In the genomic region with DNA sequence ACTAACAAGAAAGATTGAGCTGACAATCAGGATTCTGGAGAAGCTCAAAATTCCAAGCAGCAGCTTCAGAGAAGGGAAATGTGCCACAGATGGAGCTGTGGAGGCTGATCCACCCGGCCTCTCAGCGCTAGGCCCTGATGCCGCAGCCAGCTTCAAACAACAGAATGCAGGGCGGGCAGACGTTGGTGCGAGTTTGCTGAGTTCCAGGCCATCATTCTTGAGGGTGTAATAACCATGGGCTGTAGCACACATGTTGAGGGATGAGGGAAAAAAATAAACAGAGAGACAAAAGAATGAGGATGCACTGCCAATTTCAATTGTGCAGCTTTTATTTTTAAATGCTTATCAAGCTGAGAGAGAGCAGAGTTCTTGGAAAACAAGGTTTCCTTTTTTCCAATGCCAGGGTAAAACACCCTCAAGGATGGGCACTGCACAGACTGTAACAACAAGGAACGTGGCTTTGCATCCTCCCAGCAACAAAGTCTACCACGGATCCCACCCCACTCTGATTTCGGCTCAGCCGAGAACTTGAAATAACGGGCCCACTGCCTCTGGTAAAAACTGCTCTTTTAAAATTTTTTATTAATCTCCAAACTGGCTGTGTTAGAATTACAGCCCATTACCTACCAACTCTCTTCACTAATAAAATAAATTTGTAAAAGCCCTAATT, we compare ENCODE assay signal across 8 cellular contexts.
DNase-seq lines count a peak whose midpoint lies in the region; ATAC-seq and TF ChIP-seq lines count a peak whose summit lies in the region.

No MANE protein-coding gene starts in this region.

- H3K27ac ChIP-seq in right cardiac atrium (ENCODE audit: low read length) = peak overlapping the region; percentile 99
- peak overlapping the region in 20 of 21 experiments; percentile 36 to 91 (median 79) for H3K27ac ChIP-seq in skin epidermis
- no peak overlapping the region for H3K27ac ChIP-seq in Karpas-422 (ENCODE audit: low read length)

- intact Hi-C loops in right cardiac atrium (cut with DNase I) (loop anchor here in 3 of 4 donors (2.0 to 5.0 kb wide), 2 partner anchors 36 to 39 kb away; no protein-coding TSS in a partner anchor), mucosa of descending colon (cut with DNase I, micrococcal nuclease) (no loop called here), lower leg skin (cut with DNase I; ENCODE audit: low total_unique reads) (no loop called here)

- H3K9me3 ChIP-seq in right cardiac atrium (ENCODE audit: control insufficient read depth, low read length) (no peaks in the 10 kb centered on the region), mucosa of descending colon (no peaks in the 10 kb centered on the region), Karpas-422 (ENCODE audit: low read length) (no peaks in the 10 kb centered on the region)

- TF ChIP-seq CTCF in mucosa of descending colon (IDR thresholded peaks at IDR 0.05) = no peak
- TF ChIP-seq CTCF in lower leg skin (IDR thresholded peaks at IDR 0.05) = no peak

- H3K27me3 ChIP-seq in right cardiac atrium (ENCODE audit: control insufficient read depth, insufficient read depth) (no peaks in the 10 kb centered on the region), Karpas-422 (ENCODE audit: low read length) (no peaks in the 10 kb centered on the region)

- peaks cover 20% of the 10 kb centered on the region for H3K79me2 ChIP-seq in Karpas-422 (ENCODE audit: low read length)

- H3K36me3 Mint-ChIP-seq in activated naive CD8-positive, alpha-beta T cell treated with anti-CD3 and anti-CD28 coated beads, Interleukin-2, amount 50 U/mL, for 24 hours (ENCODE audit: low read depth) = peaks cover 10% of the 10 kb centered on the region

- H3K36me3 ChIP-seq in mucosa of descending colon (ENCODE audit: low read depth) = no peaks in the 10 kb centered on the region
- no peaks in the 10 kb centered on the region for H3K36me3 ChIP-seq in Karpas-422 (ENCODE audit: insufficient read depth, low read length)

- no peak overlapping the region for H2AFZ ChIP-seq in Karpas-422 (ENCODE audit: low read length)

- H3K4me1 Mint-ChIP-seq in activated naive CD8-positive, alpha-beta T cell treated with anti-CD3 and anti-CD28 coated beads, Interleukin-2, amount 50 U/mL, for 24 hours = peaks cover 54% of the 10 kb centered on the region

- 35% methylated on average over 11 of the region's 11 CpGs for WGBS in right cardiac atrium
- WGBS in lower leg skin, 2 donors = 63 to 64% methylated on average over 11 of the region's 11 CpGs

- peak overlapping the region; percentile 84 for H3K27ac Mint-ChIP-seq in activated naive CD8-positive, alpha-beta T cell treated with anti-CD3 and anti-CD28 coated beads, Interleukin-2, amount 50 U/mL, for 24 hours

- no peak overlapping the region for H3K9ac ChIP-seq in Karpas-422 (ENCODE audit: low read length)

- no peaks in the 10 kb centered on the region for H3K9me3 Mint-ChIP-seq in activated naive CD8-positive, alpha-beta T cell treated with anti-CD3 and anti-CD28 coated beads, Interleukin-2, amount 50 U/mL, for 24 hours

- no peak for ATAC-seq in activated naive CD8-positive, alpha-beta T cell treated with anti-CD3 and anti-CD28 coated beads, Interleukin-2, amount 50 U/mL, for 24 hours
- ATAC-seq in right cardiac atrium (peak; percentile 23 to 37), mucosa of descending colon (no peak), HG03469 (IDR thresholded peaks at IDR 0.05; ENCODE audit: unreplicated experiment) (no peak)

- H3K4me3 Mint-ChIP-seq in activated naive CD8-positive, alpha-beta T cell treated with anti-CD3 and anti-CD28 coated beads, Interleukin-2, amount 50 U/mL, for 24 hours = no peak overlapping the region

- H3K4me1 ChIP-seq in right cardiac atrium (ENCODE audit: control insufficient read depth, insufficient read depth, low read length) = peaks cover 10% of the 10 kb centered on the region
- H3K4me1 ChIP-seq in mucosa of descending colon (ENCODE audit: low read depth) = no peaks in the 10 kb centered on the region
- H3K4me1 ChIP-seq in Karpas-422 (ENCODE audit: low read length) = peaks cover 38% of the 10 kb centered on the region

- H3K4me2 ChIP-seq in Karpas-422 (ENCODE audit: low read depth, low read length, poor library complexity, severe bottlenecking) = no peak overlapping the region

- no peaks in the 10 kb centered on the region for H3K27me3 Mint-ChIP-seq in activated naive CD8-positive, alpha-beta T cell treated with anti-CD3 and anti-CD28 coated beads, Interleukin-2, amount 50 U/mL, for 24 hours

- H3K9me2 ChIP-seq in Karpas-422 (replicated peaks; ENCODE audit: insufficient read depth, low read length) = no peaks in the 10 kb centered on the region

- TF ChIP-seq POLR2A in lower leg skin (IDR thresholded peaks at IDR 0.05) = no peak

- DNase-seq in HCEC 1CT (peak; percentile 29), right cardiac atrium (peak in 2 of 3 donors; percentile 65 to 68), mucosa of descending colon (no peak), Karpas-422 (no peak), lower leg skin (ENCODE audit: low spot score in 2 of 2) (no peak)
- no peak for DNase-seq in activated naive CD8-positive, alpha-beta T cell treated with anti-CD3 and anti-CD28 coated beads, Interleukin-2, amount 50 U/mL, for 24 hours

- H4K20me1 ChIP-seq in Karpas-422 (ENCODE audit: insufficient read depth, low read depth, low read length) = no peaks in the 10 kb centered on the region

- H3K4me3 ChIP-seq in right cardiac atrium (ENCODE audit: low read length) = no peak overlapping the region
- no peak overlapping the region for H3K4me3 ChIP-seq in skin epidermis
- H3K4me3 ChIP-seq in mucosa of descending colon = no peak overlapping the region
- no peak overlapping the region for H3K4me3 ChIP-seq in Karpas-422 (ENCODE audit: low read length)
- no peak overlapping the region for H3K4me3 ChIP-seq in lower leg skin (ENCODE audit: low read depth, poor library complexity, severe bottlenecking)

Comparison
In these comparisons a context has a peak if more than half of its experiments do, and no peak if none do; other contexts are left out.
1. DNase-seq: peak in HCEC 1CT (single experiment) and right cardiac atrium (2 of 3); none in activated naive CD8-positive, alpha-beta T cell treated with anti-CD3 and anti-CD28 coated beads, Interleukin-2, amount 50 U/mL, for 24 hours (single experiment), mucosa of descending colon (0 of 3), Karpas-422 (single experiment) and lower leg skin (0 of 2).
2. ATAC-seq: peak in right cardiac atrium (2 of 2); none in activated naive CD8-positive, alpha-beta T cell treated with anti-CD3 and anti-CD28 coated beads, Interleukin-2, amount 50 U/mL, for 24 hours (single experiment), mucosa of descending colon (single experiment) and HG03469 (single experiment).
3. intact Hi-C loops: an anchor here in right cardiac atrium (2.0 to 5.0 kb wide); none called in mucosa of descending colon and lower leg skin.